Comparison of ENCODE assay signal across 13 cellular contexts in the genomic region with DNA sequence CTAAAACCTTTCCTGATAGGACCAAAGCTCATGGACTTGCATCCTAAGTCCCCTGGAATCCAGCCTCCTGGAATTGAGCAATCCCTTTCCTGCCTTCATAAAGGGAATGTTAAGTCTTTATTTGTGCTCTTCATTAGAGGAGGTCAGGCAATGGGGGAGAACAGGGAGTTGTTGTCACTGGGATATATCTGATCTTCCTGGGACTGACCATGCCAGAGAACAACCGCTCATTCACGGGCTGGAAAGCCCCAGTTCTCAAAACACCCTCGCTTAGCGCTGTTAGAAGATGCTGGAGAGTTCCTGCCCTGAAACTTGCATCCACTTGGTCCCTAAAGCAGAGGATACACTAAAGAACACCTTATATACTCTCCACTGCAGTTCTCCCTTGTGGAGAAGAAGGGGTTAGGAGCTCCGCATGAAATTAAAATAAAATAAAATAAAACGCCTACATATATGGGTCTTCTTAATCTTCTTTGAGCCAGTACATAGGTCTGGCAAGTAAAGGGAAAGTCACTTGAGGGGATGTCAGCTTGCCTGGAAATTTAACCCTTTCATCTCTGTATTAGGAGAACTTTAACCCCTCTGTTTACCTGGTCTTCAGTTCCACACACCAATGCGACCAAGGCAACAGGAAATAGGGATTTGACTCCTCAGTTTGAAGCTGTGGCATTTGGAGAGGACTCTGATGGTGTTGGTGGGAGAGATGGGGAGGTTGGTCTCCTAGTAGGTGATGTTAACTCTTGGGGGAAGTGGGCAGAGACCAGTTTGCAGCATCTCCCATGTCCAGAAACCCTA. TPM values are rescaled to one million over a fixed set of nuclear protein-coding genes. Genes with fewer than 3 reads are reported as not detected.
DNase-seq lines count a peak whose midpoint lies in the region; TF ChIP-seq lines count a peak whose summit lies in the region.
"Had no signal": no experiment of that assay in that cellular context is flagged by ENCODE, and none has a peak within 500 bp of the region (broad histone marks: within the 10 kb centered on the region; RNA-seq: fewer than 3 reads in every experiment).

No MANE protein-coding gene starts in this region.

- H3K4me3 Mint-ChIP-seq in neural progenitor cell (peak overlapping the region; percentile 89), osteocyte (ENCODE audit: unreplicated experiment) (no peak overlapping the region)

- H3F3A ChIP-seq in neural progenitor cell (ENCODE audit: low read depth): peaks cover 14% of the 10 kb centered on the region

- H3K27ac Mint-ChIP-seq in neural progenitor cell: no peak overlapping the region
- H3K27ac Mint-ChIP-seq in osteocyte (ENCODE audit: unreplicated experiment): no peak overlapping the region

- H3K9ac ChIP-seq in neural progenitor cell: no peak overlapping the region

- no peaks in the 10 kb centered on the region for H3K9me3 ChIP-seq in left ventricle myocardium inferior (replicated peaks)
- no peaks in the 10 kb centered on the region for H3K9me3 ChIP-seq in neural progenitor cell (ENCODE audit: low read depth)
- H3K9me3 ChIP-seq: MG63, right lobe of liver had no signal

- TF ChIP-seq CTCF in left ventricle myocardium inferior (IDR thresholded peaks at IDR 0.05; ENCODE audit: borderline replicate concordance) (no peak), neural progenitor cell (IDR thresholded peaks at IDR 0.05) (no peak), osteocyte (IDR thresholded peaks at IDR 0.05) (no peak)

- no peaks in the 10 kb centered on the region for H4K20me1 ChIP-seq in neural progenitor cell (ENCODE audit: low read depth)

- H3K27me3 Mint-ChIP-seq in neural progenitor cell (ENCODE audit: insufficient read depth, low read depth) (peaks cover 12% of the 10 kb centered on the region), osteocyte (ENCODE audit: unreplicated experiment) (peaks cover 36% of the 10 kb centered on the region)

- H3K27me3 ChIP-seq in left ventricle myocardium inferior (ENCODE audit: low read depth): peaks cover 86% of the 10 kb centered on the region
- H3K27me3 ChIP-seq in neural progenitor cell: peaks cover 38% of the 10 kb centered on the region

- no peaks in the 10 kb centered on the region for H3K9me3 Mint-ChIP-seq in neural progenitor cell
- no peaks in the 10 kb centered on the region for H3K9me3 Mint-ChIP-seq in osteocyte (ENCODE audit: unreplicated experiment)

- no peaks in the 10 kb centered on the region for H3K79me2 ChIP-seq in neural progenitor cell (ENCODE audit: low read depth)

- peak; percentile 5 for DNase-seq in GM03348 (ENCODE audit: low spot score)
- DNase-seq in astrocyte of the hippocampus (ENCODE audit: low read depth, low spot score): peak; percentile 1
- DNase-seq in left ventricle myocardium inferior: no peak
- DNase-seq in neural progenitor cell (ENCODE audit: low spot score): peak; percentile 58
- no peak for DNase-seq in NCI-H187 treated with DMSO at 0.1 percent for 48 hours (lab: John Stamatoyannopoulos, UW)
- DNase-seq in DMS153 treated with DMSO at 0.1 percent for 48 hours (lab: John Stamatoyannopoulos, UW; ENCODE audit: unreplicated experiment): no peak
- DNase-seq in osteocyte (ENCODE audit: extremely low spot score, unreplicated experiment): no peak
- no peak for DNase-seq in AG08395 (ENCODE audit: low spot score)
- DNase-seq: MG63, NCI-H2227 treated with DMSO at 0.1 percent for 48 hours had no signal

- H3K4me1 ChIP-seq in left ventricle myocardium inferior (peaks cover 6% of the 10 kb centered on the region), neural progenitor cell (peaks cover 17% of the 10 kb centered on the region)

- H3K36me3 Mint-ChIP-seq in neural progenitor cell (no peaks in the 10 kb centered on the region), osteocyte (ENCODE audit: unreplicated experiment) (no peaks in the 10 kb centered on the region)

- intact Hi-C loops in left ventricle myocardium inferior (cut with micrococcal nuclease): no loop called here

- H3K4me2 ChIP-seq in neural progenitor cell: peak overlapping the region; percentile 100

- no peaks in the 10 kb centered on the region for H3K36me3 ChIP-seq in left ventricle myocardium inferior
- H3K36me3 ChIP-seq in neural progenitor cell: no peaks in the 10 kb centered on the region
- H3K36me3 ChIP-seq: MG63, right lobe of liver had no signal

- H3K4me3 ChIP-seq in left ventricle myocardium inferior (peak overlapping the region; percentile 64), neural progenitor cell (peak overlapping the region; percentile 98)
- H3K4me3 ChIP-seq: MG63 had no signal

- H3K4me1 Mint-ChIP-seq in neural progenitor cell (peaks cover 32% of the 10 kb centered on the region), osteocyte (ENCODE audit: unreplicated experiment) (peaks cover 2% of the 10 kb centered on the region)

- H3K27ac ChIP-seq in left ventricle myocardium inferior (replicated peaks) (peak overlapping the region; percentile 16), neural progenitor cell (no peak overlapping the region)
- H3K27ac ChIP-seq: right lobe of liver, RWPE1, VCaP had no signal

- peak overlapping the region; percentile 98 for H2AFZ ChIP-seq in neural progenitor cell (replicated peaks)

RNA-seq across cellular contexts. Expression of a gene that starts 1.2 kb away (rescaled TPM):
- 2.9 TPM for total RNA-seq in left ventricle myocardium inferior
- total RNA-seq in neural progenitor cell (ENCODE audit: low replicate concordance): 11.1 and 15.2 TPM in 2 replicates
- 0.13 TPM in 1 of 2 replicates, not detected in the other for total RNA-seq in osteocyte

Comparison
In these comparisons a context has a peak if more than half of its experiments do, and no peak if none do; other contexts are left out.
1. DNase-seq: peak in GM03348 (single experiment), astrocyte of the hippocampus (single experiment) and neural progenitor cell (single experiment); none in left ventricle myocardium inferior (single experiment), NCI-H187 treated with DMSO at 0.1 percent for 48 hours (single experiment), DMS153 treated with DMSO at 0.1 percent for 48 hours (single experiment), osteocyte (single experiment) and AG08395 (single experiment).